ENCODE assay signal across 1 cellular context in the genomic region with DNA sequence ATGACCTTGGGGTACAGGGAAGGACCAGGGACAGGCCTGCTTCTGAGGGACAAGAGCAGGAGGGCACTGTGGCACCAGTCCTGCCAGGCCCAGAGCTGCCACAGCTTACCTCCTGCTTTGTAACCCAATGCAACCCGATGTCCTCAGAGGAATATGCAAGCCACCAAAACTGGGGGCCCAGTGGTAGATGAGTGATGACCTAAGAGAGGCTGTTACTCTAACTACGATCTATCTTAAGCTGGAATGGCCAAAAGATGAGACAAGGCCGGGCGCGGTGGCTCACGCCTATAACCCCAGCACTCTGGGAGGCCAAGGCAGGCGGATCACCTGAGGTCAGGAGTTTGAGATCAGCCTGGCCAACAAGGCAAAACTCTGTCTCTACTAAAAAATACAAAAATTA.
TF ChIP-seq lines count a peak whose summit lies in the region.

No MANE protein-coding gene starts in this region.

TF ChIP-seq in H1, 55 proteins besides CTCF, POLR2A, EP300 and RAD21:
- TF ChIP-seq TEAD4 (IDR thresholded peaks at IDR 0.05; ENCODE audit: low read depth, low read length) = no peak
- TF ChIP-seq SIN3A (conservative IDR thresholded peaks at IDR 0.05 in 1 of 2, IDR thresholded peaks at IDR 0.05 in 1 of 2; ENCODE audit: low read depth in 1 of 2, low read length in 2 of 2) = no peak
- TF ChIP-seq SIRT6 (IDR thresholded peaks at IDR 0.05; ENCODE audit: low read length) = no peak
- TF ChIP-seq EZH2 (IDR thresholded peaks at IDR 0.05; ENCODE audit: low read depth, low read length, severe bottlenecking) = no peak
- TF ChIP-seq ASH2L (IDR thresholded peaks at IDR 0.05; ENCODE audit: low read length) = no peak
- TF ChIP-seq EGR1 (IDR thresholded peaks at IDR 0.05; ENCODE audit: borderline replicate concordance, low read depth, low read length) = no peak
- no peak for TF ChIP-seq KDM5A (IDR thresholded peaks at IDR 0.05; ENCODE audit: low read length)
- no peak for TF ChIP-seq TAF7 (optimal IDR thresholded peaks at IDR 0.05; ENCODE audit: borderline replicate concordance, low read depth, low read length)
- no peak for TF ChIP-seq SP4 (IDR thresholded peaks at IDR 0.05; ENCODE audit: low read length)
- TF ChIP-seq, protein P1, sequence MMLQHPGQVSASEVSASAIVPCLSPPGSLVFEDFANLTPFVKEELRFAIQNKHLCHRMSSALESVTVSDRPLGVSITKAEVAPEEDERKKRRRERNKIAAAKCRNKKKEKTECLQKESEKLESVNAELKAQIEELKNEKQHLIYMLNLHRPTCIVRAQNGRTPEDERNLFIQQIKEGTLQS (IDR thresholded peaks at IDR 0.05; ENCODE audit: insufficient read depth, low read depth, low read length) = no peak
- TF ChIP-seq RXRA (IDR thresholded peaks at IDR 0.05; ENCODE audit: insufficient read depth, low read depth, low read length) = no peak
- no peak for TF ChIP-seq SAP30 (IDR thresholded peaks at IDR 0.05; ENCODE audit: insufficient read depth, insufficient replicate concordance, low read length)
- no peak for TF ChIP-seq SIX5 (IDR thresholded peaks at IDR 0.05; ENCODE audit: low read depth, low read length)
- TF ChIP-seq TBP (IDR thresholded peaks at IDR 0.05; ENCODE audit: low read depth, low read length) = no peak
